8 cellular contexts compared by ENCODE assay signal in genomic region chr17:32523017-32523680, GRCh38. TPM values are rescaled to one million over a fixed set of nuclear protein-coding genes. Genes with fewer than 3 reads are reported as not detected.
DNase-seq lines count a peak whose midpoint lies in the region; ATAC-seq and TF ChIP-seq lines count a peak whose summit lies in the region.

No MANE protein-coding gene starts in this region.

- no peaks in the 10 kb centered on the region for H3K27me3 ChIP-seq in dorsolateral prefrontal cortex

- peak overlapping the region; percentile 98 for H3K27ac Mint-ChIP-seq in activated naive CD4-positive, alpha-beta T cell treated with anti-CD3 and anti-CD28 coated beads, Interleukin-2, amount 50 U/mL, for 72 hours

- H3K4me3 ChIP-seq in GM08714 (ENCODE audit: low read length) (peak overlapping the region; percentile 60; the same call in 1 of the 2 replicates), dorsolateral prefrontal cortex (no peak overlapping the region)

- H3K27ac ChIP-seq in dorsolateral prefrontal cortex: no peak overlapping the region

- peak in 1 of 2 donors; percentile 59 for DNase-seq in activated naive CD4-positive, alpha-beta T cell treated with anti-CD3 and anti-CD28 coated beads, Interleukin-2, amount 50 U/mL, for 72 hours (ENCODE audit: low spot score in 2 of 2)
- DNase-seq in dorsolateral prefrontal cortex (no peak), SHP77 treated with DMSO at 0.1 percent for 48 hours (lab: John Stamatoyannopoulos, UW) (no peak), iPS-NIHi7 (ENCODE audit: extremely low spot score) (no peak), erythroblast (lab: John Stamatoyannopoulos, UW) (no peak)

- intact Hi-C loops in dorsolateral prefrontal cortex (cut with DNase I): no loop called here

- peaks cover 0 to 18% of the 10 kb centered on the region in 2 donors for H3K36me3 Mint-ChIP-seq in activated naive CD4-positive, alpha-beta T cell treated with anti-CD3 and anti-CD28 coated beads, Interleukin-2, amount 50 U/mL, for 72 hours

- ATAC-seq in GM19455 (IDR thresholded peaks at IDR 0.05; ENCODE audit: unreplicated experiment) (peak; percentile 51), HG03439 (IDR thresholded peaks at IDR 0.05; ENCODE audit: unreplicated experiment) (peak; percentile 57)
- peak; percentile 57 to 74 for ATAC-seq in activated naive CD4-positive, alpha-beta T cell treated with anti-CD3 and anti-CD28 coated beads, Interleukin-2, amount 50 U/mL, for 72 hours

- no peak for TF ChIP-seq CTCF in dorsolateral prefrontal cortex (IDR thresholded peaks at IDR 0.05 in 54 of 56, conservative IDR thresholded peaks at IDR 0.05 in 2 of 56; ENCODE audit: low read depth in 1 of 56, partially characterized antibody in 56 of 56)

- peaks cover 0 to 4% of the 10 kb centered on the region in 2 donors for H3K9me3 Mint-ChIP-seq in activated naive CD4-positive, alpha-beta T cell treated with anti-CD3 and anti-CD28 coated beads, Interleukin-2, amount 50 U/mL, for 72 hours

- TF ChIP-seq POLR2A in erythroblast (IDR thresholded peaks at IDR 0.05; ENCODE audit: low read length): no peak

RNA-seq across cellular contexts. Expression of gene CDK5R1, which starts 36.4 kb away (rescaled TPM):
- total RNA-seq in activated naive CD4-positive, alpha-beta T cell treated with anti-CD3 and anti-CD28 coated beads, Interleukin-2, amount 50 U/mL, for 72 hours: 10 to 100 TPM; 12.4 to 15.6 TPM
- 100 to 1,000 TPM in 114 of 120 experiments, 10 to 100 TPM in 6; 52.9 to 209 (median 145) TPM for total RNA-seq in dorsolateral prefrontal cortex
